In the genomic region with DNA sequence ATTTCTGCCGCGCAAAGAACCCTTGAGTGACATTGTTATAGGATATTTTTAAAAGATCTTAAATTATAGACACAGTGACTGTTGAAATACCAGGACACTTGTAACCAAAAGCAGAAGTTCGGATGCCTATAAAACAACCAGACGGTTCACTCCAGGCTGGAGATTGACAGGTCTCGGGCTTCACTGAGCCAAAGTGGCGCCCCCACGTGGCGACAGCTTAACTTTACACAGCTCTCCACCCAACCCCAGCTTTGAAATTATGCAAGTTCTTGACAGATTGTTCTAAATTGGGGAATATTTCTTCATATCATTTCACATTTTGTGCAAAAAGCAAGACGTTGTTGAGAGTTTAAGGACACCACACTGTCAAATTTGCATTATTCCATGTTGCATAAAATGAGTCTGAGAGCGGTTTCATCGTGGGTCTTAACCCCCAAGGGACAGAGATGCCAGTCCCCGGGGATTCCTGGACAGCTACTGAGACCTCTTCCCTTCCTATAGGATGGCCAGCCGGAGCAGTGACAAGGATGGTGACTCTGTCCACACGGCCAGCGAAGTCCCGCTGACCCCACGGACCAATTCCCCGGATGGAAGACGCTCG, we compare ENCODE assay signal across 8 cellular contexts. TPM values are rescaled to one million over a fixed set of nuclear protein-coding genes. Genes with fewer than 3 reads are reported as not detected.
DNase-seq lines count a peak whose midpoint lies in the region; ATAC-seq and TF ChIP-seq lines count a peak whose summit lies in the region.

No MANE protein-coding gene starts in this region.

- no peaks in the 10 kb centered on the region for H3K27me3 ChIP-seq in Panc1 (ENCODE audit: control insufficient read depth, insufficient read depth, low read length)
- no peaks in the 10 kb centered on the region for H3K27me3 ChIP-seq in breast epithelium

- in situ Hi-C loops in Panc1 (cut with HindIII; ENCODE audit: low pct_unique_long_range_greater_than_20kb, low sequenced_read_pairs), result no loop called here

- H3K9me3 ChIP-seq in Panc1 (ENCODE audit: control insufficient read depth, insufficient read depth, low read depth, low read length) (no peaks in the 10 kb centered on the region), breast epithelium (no peaks in the 10 kb centered on the region)

- no TSS peak for BruUV-seq in Panc1 (replicated peaks; lab: Mats Ljungman, UMichigan)

- no peak for TF ChIP-seq POLR2A in breast epithelium (IDR thresholded peaks at IDR 0.05)

- no peak overlapping the region for H3K27ac ChIP-seq in Panc1 (ENCODE audit: low read length)
- no peak overlapping the region for H3K27ac ChIP-seq in breast epithelium

- H3K4me3 ChIP-seq in Panc1 (ENCODE audit: low read depth in 2 of 2, low read length in 2 of 2) (no peak overlapping the region), breast epithelium (no peak overlapping the region)

- TF ChIP-seq CTCF in GM20000 (IDR thresholded peaks at IDR 0.05; ENCODE audit: extremely low read depth, missing control alignments), result peak; percentile 50
- TF ChIP-seq CTCF in Panc1 (IDR thresholded peaks at IDR 0.05), result peak; percentile 94
- peak in 2 of 3 donors; percentile 18 to 47 for TF ChIP-seq CTCF in breast epithelium (IDR thresholded peaks at IDR 0.05)

- CTCF ChIA-PET in Panc1 (lab: Charles Lee), result interaction anchor here (0.5 to 1.4 kb wide), 9 partner anchors 10 to 238 kb away, joined by 3 to 12 read pairs (median 5); no protein-coding TSS in a partner anchor

- peak; percentile 81 for DNase-seq in Ammon's horn (ENCODE audit: low spot score)
- DNase-seq in GM20000 (ENCODE audit: low spot score), result peak; percentile 81
- peak; percentile 39 for DNase-seq in Panc1 (ENCODE audit: low read depth, low spot score)
- no peak for DNase-seq in breast epithelium (ENCODE audit: low spot score in 2 of 2)
- peak; percentile 46 for DNase-seq in kidney tubule cell (ENCODE audit: low spot score)
- peak; percentile 4 to 8 for DNase-seq in stimulated activated CD8-positive, alpha-beta memory T cell treated with anti-CD3 and anti-CD28 coated beads, Interleukin-15, amount 100 ng/mL, for 48 hours (ENCODE audit: low read depth in 2 of 2)
- DNase-seq in DMS114 treated with DMSO at 0.1 percent for 48 hours (lab: John Stamatoyannopoulos, UW; ENCODE audit: unreplicated experiment), result no peak

- ATAC-seq in Panc1 (peak; percentile 84), GM18907 (IDR thresholded peaks at IDR 0.05; ENCODE audit: unreplicated experiment) (no peak)

- intact Hi-C loops in Panc1 (cut with micrococcal nuclease; ENCODE audit: unreplicated experiment) (loop anchor here (5.0 kb wide), 1 partner anchor 93 kb away; no protein-coding TSS in a partner anchor), breast epithelium (cut with DNase I; ENCODE audit: low total_unique reads) (no loop called here)

- H3K36me3 ChIP-seq in Panc1 (ENCODE audit: control insufficient read depth, insufficient read depth, low read length) (no peaks in the 10 kb centered on the region), breast epithelium (no peaks in the 10 kb centered on the region)

- POLR2A ChIA-PET in Panc1 (lab: Charles Lee), result interaction anchor here (0.6 kb wide), 1 partner anchor 19 kb away, joined by 3 read pairs; no protein-coding TSS in a partner anchor

- no peaks in the 10 kb centered on the region for H3K4me1 ChIP-seq in Panc1 (ENCODE audit: control insufficient read depth, insufficient read depth, low read length)
- H3K4me1 ChIP-seq in breast epithelium, result no peaks in the 10 kb centered on the region

RNA-seq across cellular contexts. Expression of a gene that starts 11.9 kb away (rescaled TPM):
- total RNA-seq in Panc1 (2021; ENCODE audit: unreplicated experiment) (5.4 TPM), breast epithelium (10 to 100 TPM in 1 of 3 donors, 1 to 10 TPM in 2; 1.9 to 11.9 (median 5.2) TPM)
- 9.0 TPM for polyA plus RNA-seq in Panc1 (2012; ENCODE audit: insufficient read length)

Comparison
In these comparisons a context has a peak if more than half of its experiments do, and no peak if none do; other contexts are left out.
1. DNase-seq: peak in Ammon's horn (single experiment), GM20000 (single experiment), Panc1 (single experiment), kidney tubule cell (single experiment) and stimulated activated CD8-positive, alpha-beta memory T cell treated with anti-CD3 and anti-CD28 coated beads, Interleukin-15, amount 100 ng/mL, for 48 hours (2 of 2); none in breast epithelium (0 of 2) and DMS114 treated with DMSO at 0.1 percent for 48 hours (single experiment).
2. CTCF ChIP-seq: peak in every context shown above with its lines; median percentile 94 in Panc1; 50 in GM20000; 32 in breast epithelium.